Comparison of ENCODE assay signal across 22 cellular contexts in the genomic region with DNA sequence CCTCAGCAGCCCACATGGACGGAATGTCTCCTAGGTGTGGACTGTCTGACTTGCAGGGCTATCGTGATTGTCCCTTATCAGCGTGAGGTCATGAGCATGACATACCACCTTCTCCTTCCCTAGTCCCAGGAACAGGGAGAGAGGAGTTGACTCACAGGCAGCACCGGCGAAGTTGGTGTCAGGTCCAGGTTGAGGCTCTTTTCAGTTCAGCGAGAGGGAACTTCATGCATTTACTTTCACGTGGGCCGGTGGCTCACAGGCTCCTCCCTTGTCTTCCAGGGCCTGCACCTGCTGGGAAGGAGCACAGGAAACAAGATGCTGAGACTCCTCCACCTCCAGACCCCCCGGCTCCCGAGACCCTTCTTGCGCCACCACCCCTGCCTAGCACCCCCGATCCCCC.
"Had no signal": no experiment of that assay in that cellular context is flagged by ENCODE, and none has a peak within 500 bp of the region (broad histone marks: within the 10 kb centered on the region; RNA-seq: fewer than 3 reads in every experiment).

No MANE protein-coding gene starts in this region.

- H3K36me3 ChIP-seq: adrenal gland, transverse colon had no signal

- H3K9me3 ChIP-seq: adrenal gland, transverse colon had no signal

- H3K27ac ChIP-seq: epithelial cell of prostate, transverse colon had no signal

- H3K27me3 ChIP-seq: foreskin keratinocyte, transverse colon had no signal

- DNase-seq: activated CD4-positive, alpha-beta memory T cell treated with anti-CD3 and anti-CD28 coated beads for 36 hours; activated CD4-positive, alpha-beta T cell treated with anti-CD3 and anti-CD28 coated beads for 36 hours; activated gamma-delta T cell treated with Interleukin-2 at 50 U/mL for 16 hours; activated T-cell treated with anti-CD3 and anti-CD28 coated beads for 4 hours; adrenal gland; endodermal cell; foreskin keratinocyte; glutamatergic neuron; kidney glomerular epithelial cell; mesenchymal stem cell; posterior cingulate gyrus; stimulated activated CD4-positive, alpha-beta T cell treated with anti-CD3 and anti-CD28 coated beads, Interleukin-12 subunit alpha, Interleukin-12 subunit beta, amount 100 ng/mL, for 4 hours; stimulated activated CD4-positive, alpha-beta T cell treated with anti-CD3 and anti-CD28 coated beads, Interleukin-1b, Interleukin-23, amount 100 ng/mL, for 48 hours; stimulated activated naive CD4-positive, alpha-beta T cell treated with Interleukin-2 at 50 U/mL for 16 hours; transverse colon had no signal

- H3K27ac Mint-ChIP-seq: activated CD4-positive, alpha-beta memory T cell treated with anti-CD3 and anti-CD28 coated beads for 36 hours; activated CD4-positive, alpha-beta T cell treated with anti-CD3 and anti-CD28 coated beads for 36 hours; activated naive CD4-positive, alpha-beta T cell treated with anti-CD3 and anti-CD28 coated beads, Interleukin-2, amount 50 U/mL, for 72 hours; activated T-helper 1 cell treated with anti-CD3 and anti-CD28 coated beads, Interleukin-12 subunit alpha, Interleukin-12 subunit beta, Interleukin-2, Interleukin-4 antibody, amounts not matched to agents 30 ng/mL and 10 ng/mL and 1 ng/mL, durations not matched to agents 14 hours and 24 hours and 36 hours; endodermal cell; T-helper 2 cell treated with Interferon-gamma antibody and Interleukin-4, amounts not matched to agents 5 μg/mL and 100 μg/mL, for 36 hours had no signal

- H3K36me3 Mint-ChIP-seq: activated CD4-positive, alpha-beta memory T cell treated with anti-CD3 and anti-CD28 coated beads for 36 hours; activated naive CD4-positive, alpha-beta T cell treated with anti-CD3 and anti-CD28 coated beads, Interleukin-2, amount 50 U/mL, for 72 hours had no signal

- H3K4me3 Mint-ChIP-seq: activated CD4-positive, alpha-beta memory T cell treated with anti-CD3 and anti-CD28 coated beads for 36 hours; activated CD4-positive, alpha-beta T cell treated with anti-CD3 and anti-CD28 coated beads for 36 hours; activated T-helper 1 cell treated with anti-CD3 and anti-CD28 coated beads, Interleukin-12 subunit alpha, Interleukin-12 subunit beta, Interleukin-2, Interleukin-4 antibody, amounts not matched to agents 30 ng/mL and 10 ng/mL and 1 ng/mL, durations not matched to agents 14 hours and 24 hours and 36 hours; endodermal cell; T-helper 2 cell treated with Interferon-gamma antibody and Interleukin-4, amounts not matched to agents 5 μg/mL and 100 μg/mL, for 36 hours had no signal

- FAIRE-seq: colon, TTC549 had no signal

- H3K9me3 Mint-ChIP-seq: activated CD4-positive, alpha-beta memory T cell treated with anti-CD3 and anti-CD28 coated beads for 36 hours; activated naive CD4-positive, alpha-beta T cell treated with anti-CD3 and anti-CD28 coated beads, Interleukin-2, amount 50 U/mL, for 72 hours; activated T-helper 1 cell treated with anti-CD3 and anti-CD28 coated beads, Interleukin-12 subunit alpha, Interleukin-12 subunit beta, Interleukin-2, Interleukin-4 antibody, amounts not matched to agents 30 ng/mL and 10 ng/mL and 1 ng/mL, durations not matched to agents 14 hours and 24 hours and 36 hours; endodermal cell; naive thymus-derived CD8-positive, alpha-beta T cell; T-helper 2 cell treated with Interferon-gamma antibody and Interleukin-4, amounts not matched to agents 5 μg/mL and 100 μg/mL, for 36 hours had no signal

- ATAC-seq: activated CD4-positive, alpha-beta T cell treated with anti-CD3 and anti-CD28 coated beads for 36 hours; activated naive CD4-positive, alpha-beta T cell treated with anti-CD3 and anti-CD28 coated beads, Interleukin-2, amount 50 U/mL, for 72 hours; naive thymus-derived CD8-positive, alpha-beta T cell had no signal
